In the genomic region with DNA sequence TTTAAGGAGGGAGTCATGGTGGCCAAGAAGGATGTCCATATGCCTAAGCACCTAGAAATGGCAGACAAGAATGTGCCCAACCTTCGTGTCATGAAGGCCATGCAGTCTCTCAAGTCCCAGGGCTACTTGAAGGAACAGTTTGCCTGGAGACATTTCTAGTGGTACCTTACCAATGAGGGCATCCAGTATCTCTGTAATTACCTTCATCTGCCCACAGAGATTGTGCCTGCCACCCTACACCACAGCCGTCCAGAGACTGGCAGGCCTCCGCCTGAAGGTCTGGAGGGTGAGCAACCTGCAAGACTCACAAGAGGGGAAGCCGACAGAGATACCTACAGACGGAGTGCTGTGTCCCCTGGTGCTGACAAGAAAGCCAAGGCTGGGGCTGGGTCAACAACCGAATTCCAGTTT, we compare ENCODE assay signal across 19 cellular contexts.
DNase-seq lines count a peak whose midpoint lies in the region; ATAC-seq and TF ChIP-seq lines count a peak whose summit lies in the region.
"Had no signal": no experiment of that assay in that cellular context is flagged by ENCODE, and none has a peak within 500 bp of the region (broad histone marks: within the 10 kb centered on the region; RNA-seq: fewer than 3 reads in every experiment).

No MANE protein-coding gene starts in this region.

- DNase-seq in CD8-positive, alpha-beta memory T cell: no peak
- DNase-seq in WTC11 (ENCODE audit: low spot score): no peak
- no peak for DNase-seq in mesothelial cell of epicardium (ENCODE audit: low spot score in 2 of 2, unreplicated experiment in 2 of 2)
- DNase-seq in effector CD8-positive, alpha-beta T cell (lab: John Stamatoyannopoulos, UW): no peak
- DNase-seq: BE2C; dermis blood vessel endothelial cell; DMS 273 treated with DMSO at 0.1 percent for 48 hours; foreskin keratinocyte; HCEC 1CT; NCI-H2029 treated with DMSO at 0.1 percent for 48 hours; Right ventricle myocardium superior; stimulated activated CD4-positive, alpha-beta T cell treated with anti-CD3 and anti-CD28 coated beads, Interleukin-1b, Interleukin-23, amount 100 ng/mL, for 48 hours; stimulated activated naive CD8-positive, alpha-beta T cell treated with anti-CD3 and anti-CD28 coated beads, Interleukin-15, Interleukin-2, amounts not matched to agents 100 U/mL and 50 U/mL, for 24 hours; transverse colon had no signal

- H3K36me3 Mint-ChIP-seq in CD8-positive, alpha-beta memory T cell: peaks cover 0 to 23% (median 0%) of the 10 kb centered on the region in 3 donors
- H3K36me3 Mint-ChIP-seq in WTC11 (peaks cover 12% of the 10 kb centered on the region), mesothelial cell of epicardium (no peaks in the 10 kb centered on the region)
- H3K36me3 Mint-ChIP-seq: natural killer cell treated with Interleukin-12 subunit alpha and Interleukin-12 subunit beta and Interleukin-15 and Interleukin-18, amount 100 ng/mL, for 72 hours had no signal

- H3K36me3 ChIP-seq in CD8-positive, alpha-beta memory T cell (ENCODE audit: insufficient read depth, low read length): no peaks in the 10 kb centered on the region
- no peaks in the 10 kb centered on the region for H3K36me3 ChIP-seq in HUES6 (ENCODE audit: control insufficient read depth, insufficient read depth, low read length)
- H3K36me3 ChIP-seq: BE2C, transverse colon had no signal

- peaks cover 0 to 3% (median 0%) of the 10 kb centered on the region in 5 donors for H3K9me3 Mint-ChIP-seq in CD8-positive, alpha-beta memory T cell
- no peaks in the 10 kb centered on the region for H3K9me3 Mint-ChIP-seq in WTC11
- no peaks in the 10 kb centered on the region for H3K9me3 Mint-ChIP-seq in mesothelial cell of epicardium
- H3K9me3 Mint-ChIP-seq: natural killer cell treated with Interleukin-12 subunit alpha and Interleukin-12 subunit beta and Interleukin-15 and Interleukin-18, amount 100 ng/mL, for 72 hours had no signal

- peaks cover 0 to 9% of the 10 kb centered on the region in 2 donors for H3K27me3 Mint-ChIP-seq in CD8-positive, alpha-beta memory T cell
- no peaks in the 10 kb centered on the region for H3K27me3 Mint-ChIP-seq in WTC11 (ENCODE audit: low read depth)
- no peaks in the 10 kb centered on the region for H3K27me3 Mint-ChIP-seq in mesothelial cell of epicardium (ENCODE audit: low read depth)
- H3K27me3 Mint-ChIP-seq: natural killer cell treated with Interleukin-12 subunit alpha and Interleukin-12 subunit beta and Interleukin-15 and Interleukin-18, amount 100 ng/mL, for 72 hours had no signal

- H3K9ac ChIP-seq in HUES6 (ENCODE audit: low read length): peak overlapping the region; percentile 47

- no peaks in the 10 kb centered on the region for H3K9me3 ChIP-seq in CD8-positive, alpha-beta memory T cell (ENCODE audit: low read length)
- no peaks in the 10 kb centered on the region for H3K9me3 ChIP-seq in HUES6 (ENCODE audit: control insufficient read depth, insufficient read depth, low read depth, low read length)
- H3K9me3 ChIP-seq: BE2C, transverse colon had no signal

- H3K4me3 Mint-ChIP-seq in CD8-positive, alpha-beta memory T cell: no peak overlapping the region
- peak overlapping the region; percentile 29 for H3K4me3 Mint-ChIP-seq in WTC11
- no peak overlapping the region for H3K4me3 Mint-ChIP-seq in mesothelial cell of epicardium

- no peak overlapping the region for H3K27ac Mint-ChIP-seq in CD8-positive, alpha-beta memory T cell
- H3K27ac Mint-ChIP-seq in WTC11 (peak overlapping the region; percentile 91), mesothelial cell of epicardium (peak overlapping the region; percentile 14)

- peaks cover 31% of the 10 kb centered on the region for H3K4me1 ChIP-seq in CD8-positive, alpha-beta memory T cell (ENCODE audit: insufficient read depth, low read length)
- H3K4me1 ChIP-seq in HUES6 (ENCODE audit: control insufficient read depth, insufficient read depth, low read length): peaks cover 25% of the 10 kb centered on the region
- H3K4me1 ChIP-seq: BE2C had no signal

- H3K27me3 ChIP-seq in CD8-positive, alpha-beta memory T cell (ENCODE audit: insufficient read depth, low read length, poor library complexity, severe bottlenecking): no peaks in the 10 kb centered on the region
- H3K27me3 ChIP-seq in HUES6 (ENCODE audit: control insufficient read depth, insufficient read depth, low read length): no peaks in the 10 kb centered on the region
- H3K27me3 ChIP-seq: BE2C, foreskin keratinocyte, transverse colon had no signal

- POLR2A ChIA-PET in CD8-positive, alpha-beta memory T cell (lab: Charles Lee): no interaction called here
- POLR2A ChIA-PET in WTC11 (lab: Charles Lee): interaction anchor here (1.0 to 6.4 kb wide), 5 partner anchors 13 to 930 kb away, joined by 3 to 199 read pairs (median 13); a partner anchor contains a TSS

- peak overlapping the region; percentile 25 for H3K27ac ChIP-seq in CD8-positive, alpha-beta memory T cell (ENCODE audit: low read depth, low read length)
- H3K27ac ChIP-seq in HUES6 (ENCODE audit: low read depth, low read length): peak overlapping the region; percentile 64; the same call in 1 of the 2 replicates
- H3K27ac ChIP-seq: epithelial cell of prostate, foreskin keratinocyte had no signal

- no peak overlapping the region for H3K4me3 ChIP-seq in CD8-positive, alpha-beta memory T cell (ENCODE audit: low read length)
- H3K4me3 ChIP-seq in HUES6 (ENCODE audit: low read depth, low read length): no peak overlapping the region
- H3K4me3 ChIP-seq: transverse colon had no signal

- ATAC-seq in WTC11: no peak
- no peak for ATAC-seq in GM19395 (IDR thresholded peaks at IDR 0.05; ENCODE audit: unreplicated experiment)
- no peak for ATAC-seq in GM21515 (IDR thresholded peaks at IDR 0.05; ENCODE audit: unreplicated experiment)
- ATAC-seq: foreskin keratinocyte; natural killer cell treated with Interleukin-12 subunit alpha and Interleukin-12 subunit beta and Interleukin-15 and Interleukin-18, amount 100 ng/mL, for 72 hours; stimulated activated naive CD8-positive, alpha-beta T cell treated with anti-CD3 and anti-CD28 coated beads, Interleukin-15, Interleukin-2, amounts not matched to agents 100 U/mL and 50 U/mL, for 24 hours had no signal

- peaks cover 28 to 42% (median 34%) of the 10 kb centered on the region in 3 donors for H3K4me1 Mint-ChIP-seq in CD8-positive, alpha-beta memory T cell
- H3K4me1 Mint-ChIP-seq in WTC11 (peaks cover 21% of the 10 kb centered on the region), mesothelial cell of epicardium (peaks cover 19% of the 10 kb centered on the region)

- TF ChIP-seq CTCF in WTC11 (IDR thresholded peaks at IDR 0.05) (no peak), mesothelial cell of epicardium (IDR thresholded peaks at IDR 0.05; ENCODE audit: unreplicated experiment) (no peak)

- CTCF ChIA-PET in CD8-positive, alpha-beta memory T cell (lab: Charles Lee): no interaction called here
- CTCF ChIA-PET in WTC11 (lab: Charles Lee): no interaction called here

TF ChIP-seq in WTC11, 78 proteins besides CTCF, POLR2A, EP300 and RAD21 (continues in another document):
- TF ChIP-seq ZNF532 (CRISPR knock-in tag; IDR thresholded peaks at IDR 0.05; ENCODE audit: borderline replicate concordance): no peak
- TF ChIP-seq, protein P1, sequence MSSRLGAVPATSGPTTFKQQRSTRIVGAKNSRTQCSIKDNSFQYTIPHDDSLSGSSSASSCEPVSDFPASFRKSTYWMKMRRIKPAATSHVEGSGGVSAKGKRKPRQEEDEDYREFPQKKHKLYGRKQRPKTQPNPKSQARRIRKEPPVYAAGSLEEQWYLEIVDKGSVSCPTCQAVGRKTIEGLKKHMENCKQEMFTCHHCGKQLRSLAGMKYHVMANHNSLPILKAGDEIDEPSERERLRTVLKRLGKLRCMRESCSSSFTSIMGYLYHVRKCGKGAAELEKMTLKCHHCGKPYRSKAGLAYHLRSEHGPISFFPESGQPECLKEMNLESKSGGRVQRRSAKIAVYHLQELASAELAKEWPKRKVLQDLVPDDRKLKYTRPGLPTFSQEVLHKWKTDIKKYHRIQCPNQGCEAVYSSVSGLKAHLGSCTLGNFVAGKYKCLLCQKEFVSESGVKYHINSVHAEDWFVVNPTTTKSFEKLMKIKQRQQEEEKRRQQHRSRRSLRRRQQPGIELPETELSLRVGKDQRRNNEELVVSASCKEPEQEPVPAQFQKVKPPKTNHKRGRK (CRISPR knock-in tag; IDR thresholded peaks at IDR 0.05; ENCODE audit: borderline replicate concordance): no peak
- no peak for TF ChIP-seq ZNF423 (CRISPR knock-in tag; IDR thresholded peaks at IDR 0.05)

Comparison
In these comparisons a context has a peak if more than half of its experiments do, and no peak if none do; other contexts are left out.
1. H3K27ac Mint-ChIP-seq: peak in WTC11 (single experiment) and mesothelial cell of epicardium (single experiment); none in CD8-positive, alpha-beta memory T cell (0 of 8).